ENCODE assay signal across 33 cellular contexts in the genomic region with DNA sequence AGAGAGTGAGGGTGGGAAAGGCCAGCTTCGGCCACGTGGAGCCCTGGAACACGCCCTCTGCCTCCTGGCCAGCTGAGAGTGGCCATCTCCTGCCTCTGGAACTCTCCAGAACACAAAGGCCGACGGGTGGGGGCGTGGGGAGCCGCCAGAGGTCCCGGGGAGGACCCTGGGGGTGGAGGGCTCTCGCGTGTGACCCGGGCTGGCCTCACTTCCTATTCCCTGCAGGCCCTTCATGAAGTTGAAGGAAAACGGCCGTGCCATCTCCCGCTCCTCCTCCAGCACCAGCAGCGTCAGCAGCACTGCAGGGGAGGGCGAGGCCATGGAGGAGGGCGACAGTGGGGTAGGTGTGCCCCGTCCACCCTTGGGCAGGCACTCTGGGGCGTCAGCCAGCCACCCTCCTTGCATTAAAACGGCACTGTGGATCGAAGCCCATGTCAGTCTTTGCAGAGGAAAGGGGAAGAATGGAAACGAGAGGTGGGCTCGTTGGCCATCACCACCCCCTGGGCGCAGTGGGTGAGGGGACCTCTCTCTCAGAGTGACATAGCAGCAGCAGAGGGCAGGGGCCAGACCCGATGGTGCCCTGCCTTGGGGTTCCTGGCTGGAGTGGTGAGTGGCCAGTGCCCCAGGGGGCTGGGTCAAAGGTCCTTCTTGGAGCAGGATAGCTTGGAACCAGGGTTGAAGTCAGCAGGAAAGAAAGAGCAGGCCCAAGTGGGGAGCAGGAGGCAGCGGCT. TPM values are rescaled to one million over a fixed set of nuclear protein-coding genes. Genes with fewer than 3 reads are reported as not detected.
DNase-seq lines count a peak whose midpoint lies in the region; ATAC-seq and TF ChIP-seq lines count a peak whose summit lies in the region.
"Had no signal": no experiment of that assay in that cellular context is flagged by ENCODE, and none has a peak within 500 bp of the region (broad histone marks: within the 10 kb centered on the region; RNA-seq: fewer than 3 reads in every experiment).

No MANE protein-coding gene starts in this region.

- H3K27me3 ChIP-seq in endodermal cell (ENCODE audit: control insufficient read depth, insufficient read depth, low read length, poor library complexity, severe bottlenecking), result no peaks in the 10 kb centered on the region
- no peaks in the 10 kb centered on the region for H3K27me3 ChIP-seq in upper lobe of right lung
- H3K27me3 ChIP-seq: colonic mucosa, SJCRH30, testis, uterus had no signal

- TF ChIP-seq CTCF in endodermal cell (conservative IDR thresholded peaks at IDR 0.05), result no peak
- TF ChIP-seq CTCF in natural killer cell (IDR thresholded peaks at IDR 0.05), result no peak
- no peak for TF ChIP-seq CTCF in upper lobe of right lung (IDR thresholded peaks at IDR 0.05)

- H3K27ac ChIP-seq in endodermal cell (ENCODE audit: low read depth, low read length) (peak overlapping the region; percentile 77), upper lobe of right lung (no peak overlapping the region)
- H3K27ac ChIP-seq: colonic mucosa, SJCRH30, testis, uterus had no signal

- H3K9me3 Mint-ChIP-seq in endodermal cell (peaks cover 30% of the 10 kb centered on the region), natural killer cell (peaks cover 0 to 2% of the 10 kb centered on the region in 2 donors)
- peaks cover 16% of the 10 kb centered on the region for H3K9me3 Mint-ChIP-seq in activated T-helper 2 cell treated with anti-CD3 and anti-CD28 coated beads, Interferon-gamma antibody, Interleukin-2, Interleukin-4, amounts not matched to agents 10 μg/mL and 5 μg/mL and 100 μg/mL, durations not matched to agents 14 hours and 24 hours and 36 hours
- H3K9me3 Mint-ChIP-seq: CD4-positive, alpha-beta T cell had no signal

- peaks cover 31% of the 10 kb centered on the region for H3K9me3 ChIP-seq in endodermal cell (ENCODE audit: control insufficient read depth, low read length)
- no peaks in the 10 kb centered on the region for H3K9me3 ChIP-seq in upper lobe of right lung
- H3K9me3 ChIP-seq: colonic mucosa, SJCRH30, testis, uterus had no signal

- ATAC-seq in left cardiac atrium, result no peak
- no peak for ATAC-seq in natural killer cell
- peak; percentile 7 for ATAC-seq in upper lobe of right lung
- ATAC-seq: activated T-helper 17 cell treated with anti-CD3 and anti-CD28 coated beads, Interleukin-2, amount 50 U/mL, for 72 hours; naive thymus-derived CD8-positive, alpha-beta T cell; Panc1; stimulated activated naive CD8-positive, alpha-beta T cell treated with anti-CD3 and anti-CD28 coated beads, Interleukin-15, Interleukin-2, amounts not matched to agents 100 U/mL and 50 U/mL, for 24 hours had no signal

- no peaks in the 10 kb centered on the region for H3K4me1 Mint-ChIP-seq in endodermal cell
- peaks cover 33 to 34% of the 10 kb centered on the region in 2 donors for H3K4me1 Mint-ChIP-seq in natural killer cell
- H3K4me1 Mint-ChIP-seq in activated T-helper 2 cell treated with anti-CD3 and anti-CD28 coated beads, Interferon-gamma antibody, Interleukin-2, Interleukin-4, amounts not matched to agents 10 μg/mL and 5 μg/mL and 100 μg/mL, durations not matched to agents 14 hours and 24 hours and 36 hours (ENCODE audit: low read depth), result no peaks in the 10 kb centered on the region
- H3K4me1 Mint-ChIP-seq: activated B cell treated with CpG ODN at 0.5 μM for 24 hours; activated T-helper 17 cell treated with anti-CD3 and anti-CD28 coated beads, Interleukin-2, amount 50 U/mL, for 72 hours; naive thymus-derived CD8-positive, alpha-beta T cell had no signal

- peaks cover 56% of the 10 kb centered on the region for H3K36me3 Mint-ChIP-seq in endodermal cell (ENCODE audit: low read depth)
- peaks cover 46% of the 10 kb centered on the region for H3K36me3 Mint-ChIP-seq in natural killer cell
- peaks cover 22% of the 10 kb centered on the region for H3K36me3 Mint-ChIP-seq in activated T-helper 2 cell treated with anti-CD3 and anti-CD28 coated beads, Interferon-gamma antibody, Interleukin-2, Interleukin-4, amounts not matched to agents 10 μg/mL and 5 μg/mL and 100 μg/mL, durations not matched to agents 14 hours and 24 hours and 36 hours (ENCODE audit: low read depth)

- 87 to 92% methylated on average over 20 to 26 of the region's 26 CpGs for WGBS in endodermal cell (ENCODE audit: insufficient coverage in 1 of 2, insufficient read length in 1 of 2), 2 experiments

- no peak overlapping the region for H3K9ac ChIP-seq in endodermal cell (ENCODE audit: extremely low read depth, low read length, poor library complexity, severe bottlenecking)

- H3K27ac Mint-ChIP-seq in endodermal cell, result no peak overlapping the region
- H3K27ac Mint-ChIP-seq in natural killer cell, result peak overlapping the region in 1 of 2 donors; percentile 36
- no peak overlapping the region for H3K27ac Mint-ChIP-seq in activated T-helper 2 cell treated with anti-CD3 and anti-CD28 coated beads, Interferon-gamma antibody, Interleukin-2, Interleukin-4, amounts not matched to agents 10 μg/mL and 5 μg/mL and 100 μg/mL, durations not matched to agents 14 hours and 24 hours and 36 hours
- H3K27ac Mint-ChIP-seq: activated B cell treated with CpG ODN at 0.5 μM for 24 hours; activated naive CD8-positive, alpha-beta T cell; activated T-helper 17 cell treated with anti-CD3 and anti-CD28 coated beads, Interleukin-2, amount 50 U/mL, for 72 hours; CD4-positive, alpha-beta T cell; naive thymus-derived CD8-positive, alpha-beta T cell had no signal

- DNase-seq in cardiac septum (ENCODE audit: low spot score), result peak; percentile 38
- no peak for DNase-seq in left cardiac atrium
- peak; percentile 55 for DNase-seq in endodermal cell
- DNase-seq in natural killer cell, result peak; percentile 13
- DNase-seq in upper lobe of right lung, result peak; percentile 56
- no peak for DNase-seq in activated T-helper 2 cell treated with anti-CD3 and anti-CD28 coated beads, Interferon-gamma antibody, Interleukin-2, Interleukin-4, amounts not matched to agents 10 μg/mL and 5 μg/mL and 100 μg/mL, durations not matched to agents 14 hours and 24 hours and 36 hours (ENCODE audit: low spot score)
- no peak for DNase-seq in DMS 273 treated with DMSO at 0.1 percent for 48 hours (lab: John Stamatoyannopoulos, UW)
- no peak for DNase-seq in anterior cingulate cortex (lab: John Stamatoyannopoulos, UW)
- DNase-seq: activated B cell treated with CpG ODN at 0.5 μM for 24 hours; CD4-positive, alpha-beta T cell; colonic mucosa; effector CD8-positive, alpha-beta T cell; erythroblast; GOT3; naive thymus-derived CD8-positive, alpha-beta T cell; NCI-H1048; NCI-H1694; NCI-H446 treated with DMSO at 0.1 percent for 48 hours; NCI-H774; stimulated activated naive CD8-positive, alpha-beta T cell treated with anti-CD3 and anti-CD28 coated beads, Interleukin-15, Interleukin-2, amounts not matched to agents 100 U/mL and 50 U/mL, for 24 hours; testis; uterus had no signal

- no peaks in the 10 kb centered on the region for H3K27me3 Mint-ChIP-seq in endodermal cell (ENCODE audit: insufficient read depth)
- no peaks in the 10 kb centered on the region for H3K27me3 Mint-ChIP-seq in natural killer cell (ENCODE audit: low read depth in 2 of 2)
- H3K27me3 Mint-ChIP-seq in activated T-helper 2 cell treated with anti-CD3 and anti-CD28 coated beads, Interferon-gamma antibody, Interleukin-2, Interleukin-4, amounts not matched to agents 10 μg/mL and 5 μg/mL and 100 μg/mL, durations not matched to agents 14 hours and 24 hours and 36 hours (ENCODE audit: low read depth), result no peaks in the 10 kb centered on the region
- H3K27me3 Mint-ChIP-seq: activated B cell treated with CpG ODN at 0.5 μM for 24 hours; activated naive CD8-positive, alpha-beta T cell; activated T-helper 17 cell treated with anti-CD3 and anti-CD28 coated beads, Interleukin-2, amount 50 U/mL, for 72 hours; CD4-positive, alpha-beta T cell; naive thymus-derived CD8-positive, alpha-beta T cell had no signal

- intact Hi-C loops in cardiac septum (cut with DNase I) (no loop called here), left cardiac atrium (cut with DNase I) (no loop called here), natural killer cell (cut with micrococcal nuclease) (no loop called here), upper lobe of right lung (cut with DNase I) (no loop called here)
- intact Hi-C loops in activated T-helper 2 cell treated with anti-CD3 and anti-CD28 coated beads, Interferon-gamma antibody, Interleukin-2, Interleukin-4, amounts not matched to agents 10 μg/mL and 5 μg/mL and 100 μg/mL, durations not matched to agents 14 hours and 24 hours and 36 hours (cut with micrococcal nuclease), result no loop called here

- no peak overlapping the region for H3K4me3 ChIP-seq in endodermal cell (ENCODE audit: low read length)
- no peak overlapping the region for H3K4me3 ChIP-seq in upper lobe of right lung
- H3K4me3 ChIP-seq: colonic mucosa, lung, SJCRH30, testis, uterus had no signal

- H3K4me3 Mint-ChIP-seq in endodermal cell, result no peak overlapping the region
- no peak overlapping the region for H3K4me3 Mint-ChIP-seq in natural killer cell
- H3K4me3 Mint-ChIP-seq in activated T-helper 2 cell treated with anti-CD3 and anti-CD28 coated beads, Interferon-gamma antibody, Interleukin-2, Interleukin-4, amounts not matched to agents 10 μg/mL and 5 μg/mL and 100 μg/mL, durations not matched to agents 14 hours and 24 hours and 36 hours (ENCODE audit: low read depth), result no peak overlapping the region
- H3K4me3 Mint-ChIP-seq: activated B cell treated with CpG ODN at 0.5 μM for 24 hours; activated naive CD8-positive, alpha-beta T cell; activated T-helper 17 cell treated with anti-CD3 and anti-CD28 coated beads, Interleukin-2, amount 50 U/mL, for 72 hours; CD4-positive, alpha-beta T cell had no signal

- H3K4me1 ChIP-seq in endodermal cell (ENCODE audit: control insufficient read depth, insufficient read depth, low read length) (no peaks in the 10 kb centered on the region), upper lobe of right lung (no peaks in the 10 kb centered on the region)
- H3K4me1 ChIP-seq: colonic mucosa, SJCRH30, testis, uterus had no signal

- H3K36me3 ChIP-seq in endodermal cell (ENCODE audit: control insufficient read depth, insufficient read depth, low read length), result peaks cover 19% of the 10 kb centered on the region
- no peaks in the 10 kb centered on the region for H3K36me3 ChIP-seq in upper lobe of right lung
- H3K36me3 ChIP-seq: colonic mucosa, SJCRH30, uterus had no signal

RNA-seq across cellular contexts. Expression of a gene that starts 37.1 kb away (rescaled TPM):
- not detected for total RNA-seq in cardiac septum
- total RNA-seq in left cardiac atrium, result not detected
- total RNA-seq in endodermal cell, result not detected
- not detected for polyA plus RNA-seq in endodermal cell (2013, experiment 1 of 2)
- polyA plus RNA-seq in endodermal cell (2013, experiment 2 of 2), result not detected
- not detected for total RNA-seq in natural killer cell
- not detected for total RNA-seq in upper lobe of right lung
- total RNA-seq in activated T-helper 2 cell treated with anti-CD3 and anti-CD28 coated beads, Interferon-gamma antibody, Interleukin-2, Interleukin-4, amounts not matched to agents 10 μg/mL and 5 μg/mL and 100 μg/mL, durations not matched to agents 14 hours and 24 hours and 36 hours, result not detected in 2 replicates
- total RNA-seq: A673; activated B cell treated with CpG ODN at 0.5 μM for 24 hours; activated T-helper 17 cell treated with anti-CD3 and anti-CD28 coated beads, Interleukin-2, amount 50 U/mL, for 72 hours; bronchial epithelial cell; CD4-positive, alpha-beta T cell; colonic mucosa; glomerular endothelial cell; HT-29; lung; mononuclear cell; naive thymus-derived CD8-positive, alpha-beta T cell; osteoblast; SJCRH30; testis; uterus had no signal
- polyA plus RNA-seq: lung; naive thymus-derived CD8-positive, alpha-beta T cell had no signal

Comparison
In these comparisons a context has a peak if more than half of its experiments do, and no peak if none do; other contexts are left out.
1. DNase-seq: peak in cardiac septum (single experiment), endodermal cell (single experiment), natural killer cell (single experiment) and upper lobe of right lung (single experiment); none in left cardiac atrium (single experiment), activated T-helper 2 cell treated with anti-CD3 and anti-CD28 coated beads, Interferon-gamma antibody, Interleukin-2, Interleukin-4, amounts not matched to agents 10 μg/mL and 5 μg/mL and 100 μg/mL, durations not matched to agents 14 hours and 24 hours and 36 hours (single experiment), DMS 273 treated with DMSO at 0.1 percent for 48 hours (single experiment) and anterior cingulate cortex (0 of 58).